ENCODE assay signal across 26 cellular contexts in the genomic region with DNA sequence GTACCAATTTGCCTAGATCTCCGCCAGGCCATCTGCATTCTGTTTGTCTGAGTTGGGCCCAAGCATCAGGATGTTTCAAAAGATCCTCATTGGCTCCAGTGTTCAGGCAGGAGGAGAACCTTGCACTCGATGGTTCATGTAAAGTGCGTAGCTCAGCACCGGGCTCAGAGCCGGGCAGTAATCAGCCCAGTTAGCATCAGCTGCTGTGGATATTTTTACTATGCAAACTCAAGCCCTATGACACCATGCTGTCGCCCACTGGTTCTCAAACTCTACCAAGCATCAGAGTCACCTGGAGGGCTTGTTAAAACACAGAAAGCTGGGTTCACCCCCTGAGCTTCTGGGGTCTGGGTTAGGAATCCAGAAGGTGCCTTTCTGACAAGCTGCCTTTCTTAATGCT.
"Had no signal": no experiment of that assay in that cellular context is flagged by ENCODE, and none has a peak within 500 bp of the region (broad histone marks: within the 10 kb centered on the region; RNA-seq: fewer than 3 reads in every experiment).

No MANE protein-coding gene starts in this region.

- H3K27me3 ChIP-seq: breast epithelium, colonic mucosa, MG63, Peyer's patch, SJSA1 had no signal

- H3K27ac Mint-ChIP-seq: activated naive CD4-positive, alpha-beta T cell treated with anti-CD3 and anti-CD28 coated beads, Interleukin-2, amount 10 ng/mL, durations not matched to agents 7 days and 5 days; activated naive CD8-positive, alpha-beta T cell treated with anti-CD3 and anti-CD28 coated beads for 36 hours; activated T-helper 17 cell treated with anti-CD3 and anti-CD28 coated beads, Interleukin-2, amount 50 U/mL, for 72 hours; T-helper 1 cell treated with Interleukin-12 subunit alpha and Interleukin-12 subunit beta and Interleukin-4 antibody, amounts not matched to agents 30 μg/mL and 1 μg/mL, for 36 hours had no signal

- ATAC-seq: SK-N-SH treated with all-trans-retinoic acid at 6 μM for 48 hours had no signal

- H3K4me1 ChIP-seq: breast epithelium, colonic mucosa, Peyer's patch, SJSA1 had no signal

- H3K9me3 ChIP-seq: breast epithelium, colonic mucosa, MG63, Peyer's patch, SJSA1 had no signal

- H3K36me3 ChIP-seq: breast epithelium, colonic mucosa, MG63, Peyer's patch, SJSA1 had no signal

- H3K36me3 Mint-ChIP-seq: activated naive CD4-positive, alpha-beta T cell treated with anti-CD3 and anti-CD28 coated beads, Interleukin-2, amount 10 ng/mL, durations not matched to agents 7 days and 5 days had no signal

- H3K4me3 Mint-ChIP-seq: activated naive CD4-positive, alpha-beta T cell treated with anti-CD3 and anti-CD28 coated beads, Interleukin-2, amount 10 ng/mL, durations not matched to agents 7 days and 5 days; activated naive CD8-positive, alpha-beta T cell treated with anti-CD3 and anti-CD28 coated beads for 36 hours; activated T-helper 17 cell treated with anti-CD3 and anti-CD28 coated beads, Interleukin-2, amount 50 U/mL, for 72 hours; T-helper 1 cell treated with Interleukin-12 subunit alpha and Interleukin-12 subunit beta and Interleukin-4 antibody, amounts not matched to agents 30 μg/mL and 1 μg/mL, for 36 hours had no signal

- H3K27ac ChIP-seq: breast epithelium, colonic mucosa, Peyer's patch, RWPE1, SJSA1 had no signal

- H3K4me3 ChIP-seq: breast epithelium, colonic mucosa, MG63, Peyer's patch, SJSA1 had no signal

- DNase-seq: activated CD4-positive, alpha-beta T cell treated with anti-CD3 and anti-CD28 coated beads for 4 hours; activated CD4-positive, alpha-beta T cell treated with anti-CD3 and anti-CD28 coated beads, Interleukin-2, amount 50 U/mL, for 48 hours; activated gamma-delta T cell treated with Interleukin-2 at 50 U/mL for 16 hours; activated naive CD4-positive, alpha-beta T cell treated with anti-CD3 and anti-CD28 coated beads, Interleukin-2, amount 10 ng/mL, durations not matched to agents 7 days and 5 days; activated T-cell treated with anti-CD3 and anti-CD28 coated beads for 4 hours; anterior cingulate cortex; caudate nucleus; colonic mucosa; MG63; NCI-H1092 treated with DMSO at 0.1 percent for 48 hours; NCI-H1417 treated with DMSO at 0.1 percent for 48 hours; NCI-H1694; NCI-H2029; NCI-H345; NCI-H510A; NCI-H526 treated with DMSO at 0.1 percent for 48 hours; NCI-H82; Peyer's patch; Right ventricle myocardium superior had no signal
